ENCODE assay signal across 8 cellular contexts in the genomic region with DNA sequence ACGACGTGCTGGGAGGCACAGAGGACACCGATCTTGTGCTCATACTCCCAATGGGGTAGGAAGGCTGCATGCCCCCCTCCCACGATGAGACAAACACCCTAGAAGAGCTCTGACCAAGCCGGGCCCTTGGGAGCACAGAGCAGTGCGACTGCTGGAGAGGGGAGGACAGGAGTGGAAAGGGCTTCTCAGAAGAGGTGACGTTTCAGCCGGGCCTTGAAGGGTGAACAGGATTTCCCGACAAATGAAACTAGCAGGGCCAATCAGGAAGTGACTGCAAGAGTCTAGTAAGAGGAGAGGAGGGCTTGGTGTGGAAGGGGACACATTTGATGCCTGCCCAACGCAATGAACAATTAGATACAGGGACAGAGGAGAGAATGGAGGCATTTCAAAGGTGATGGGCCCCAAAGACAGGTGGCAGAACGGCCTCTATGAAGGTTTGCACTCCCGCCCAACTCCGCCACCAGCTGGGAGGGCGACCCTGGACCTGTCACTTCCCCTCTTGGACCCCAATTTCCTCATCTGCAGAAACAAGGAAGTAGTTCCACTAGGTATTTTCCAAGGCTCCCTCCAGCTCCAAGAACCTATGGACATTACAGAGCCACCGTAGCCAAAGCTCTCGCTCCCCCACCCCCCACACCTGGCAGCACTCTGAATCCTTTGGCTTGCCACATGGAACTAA.
DNase-seq lines count a peak whose midpoint lies in the region; ATAC-seq and TF ChIP-seq lines count a peak whose summit lies in the region.

No MANE protein-coding gene starts in this region.

- intact Hi-C loops in dendritic cell treated with granulocyte-macrophage colony-stimulating factor and Interleukin-4, amounts not matched to agents 40 ng/mL and 50 ng/mL, for 4 days (cut with micrococcal nuclease) = no loop called here

- H3K9ac ChIP-seq in NT2/D1 (ENCODE audit: insufficient read length, low read depth) = peak overlapping the region; percentile 8
- H3K9ac ChIP-seq in rectal smooth muscle tissue (ENCODE audit: low read length) = no peak overlapping the region

- no peaks in the 10 kb centered on the region for H3K9me3 Mint-ChIP-seq in dendritic cell treated with granulocyte-macrophage colony-stimulating factor and Interleukin-4, amounts not matched to agents 40 ng/mL and 50 ng/mL, for 4 days

- H3K36me3 ChIP-seq in NT2/D1 (ENCODE audit: insufficient read depth, insufficient read length, low read length) (peaks cover 53% of the 10 kb centered on the region), rectal smooth muscle tissue (ENCODE audit: control insufficient read depth, insufficient read depth, low read length) (no peaks in the 10 kb centered on the region), HAP-1 (replicated peaks) (peaks cover 60% of the 10 kb centered on the region)

- in situ Hi-C loops in HAP-1 (cut with MboI; ENCODE audit: low sequenced_read_pairs) = no loop called here

- H3K27me3 ChIP-seq in NT2/D1 (ENCODE audit: insufficient read depth, insufficient read length) (no peaks in the 10 kb centered on the region), rectal smooth muscle tissue (ENCODE audit: control insufficient read depth, insufficient read depth, low read length) (no peaks in the 10 kb centered on the region), HAP-1 (ENCODE audit: low read depth) (no peaks in the 10 kb centered on the region)

- H3K4me3 ChIP-seq in GM12865 (ENCODE audit: low read depth, low read length) (peak overlapping the region; percentile 92), NT2/D1 (ENCODE audit: insufficient read length, low read depth) (no peak overlapping the region), rectal smooth muscle tissue (ENCODE audit: low read length) (peak overlapping the region; percentile 5), HAP-1 (no peak overlapping the region)

- H3K27ac ChIP-seq in rectal smooth muscle tissue (ENCODE audit: low read depth, low read length) = peak overlapping the region; percentile 75

- H3K4me3 Mint-ChIP-seq in dendritic cell treated with granulocyte-macrophage colony-stimulating factor and Interleukin-4, amounts not matched to agents 40 ng/mL and 50 ng/mL, for 4 days = peak overlapping the region; percentile 71

- H3K4me1 Mint-ChIP-seq in dendritic cell treated with granulocyte-macrophage colony-stimulating factor and Interleukin-4, amounts not matched to agents 40 ng/mL and 50 ng/mL, for 4 days (ENCODE audit: low read depth) = peaks cover 38% of the 10 kb centered on the region

- no peaks in the 10 kb centered on the region for H3K27me3 Mint-ChIP-seq in dendritic cell treated with granulocyte-macrophage colony-stimulating factor and Interleukin-4, amounts not matched to agents 40 ng/mL and 50 ng/mL, for 4 days

- peaks cover 3% of the 10 kb centered on the region for H3K4me1 ChIP-seq in NT2/D1 (ENCODE audit: insufficient read depth, insufficient read length)
- H3K4me1 ChIP-seq in rectal smooth muscle tissue (ENCODE audit: control insufficient read depth, insufficient read depth, low read length) = peaks cover 15% of the 10 kb centered on the region
- H3K4me1 ChIP-seq in HAP-1 = peaks cover 16% of the 10 kb centered on the region

- peaks cover 74% of the 10 kb centered on the region for H3K36me3 Mint-ChIP-seq in dendritic cell treated with granulocyte-macrophage colony-stimulating factor and Interleukin-4, amounts not matched to agents 40 ng/mL and 50 ng/mL, for 4 days (ENCODE audit: low read depth)

- DNase-seq in GM12865 (ENCODE audit: low read depth) (no peak), NT2/D1 (ENCODE audit: low read depth, low spot score) (no peak), DMS53 (lab: John Stamatoyannopoulos, UW) (no peak), HAP-1 (ENCODE audit: low spot score in 2 of 2) (no peak)

- H3K27ac Mint-ChIP-seq in dendritic cell treated with granulocyte-macrophage colony-stimulating factor and Interleukin-4, amounts not matched to agents 40 ng/mL and 50 ng/mL, for 4 days = peak overlapping the region; percentile 84

- TF ChIP-seq CTCF in GM12865 (IDR thresholded peaks at IDR 0.05; ENCODE audit: insufficient read depth, low read depth, low read length, missing control alignments) = no peak

- no peaks in the 10 kb centered on the region for H3K9me3 ChIP-seq in NT2/D1 (ENCODE audit: insufficient read depth, low read length)
- H3K9me3 ChIP-seq in HAP-1 = no peaks in the 10 kb centered on the region

- ATAC-seq in GM21526 (IDR thresholded peaks at IDR 0.05; ENCODE audit: low FRiP score, unreplicated experiment) (no peak), HG03139 (IDR thresholded peaks at IDR 0.05; ENCODE audit: unreplicated experiment) (no peak)

Comparison
In these comparisons a context has a peak if more than half of its experiments do, and no peak if none do; other contexts are left out.
1. H3K4me3 ChIP-seq: peak in GM12865 (single experiment) and rectal smooth muscle tissue (single experiment); none in NT2/D1 (single experiment) and HAP-1 (single experiment).